10 cellular contexts compared by ENCODE assay signal in the genomic region with DNA sequence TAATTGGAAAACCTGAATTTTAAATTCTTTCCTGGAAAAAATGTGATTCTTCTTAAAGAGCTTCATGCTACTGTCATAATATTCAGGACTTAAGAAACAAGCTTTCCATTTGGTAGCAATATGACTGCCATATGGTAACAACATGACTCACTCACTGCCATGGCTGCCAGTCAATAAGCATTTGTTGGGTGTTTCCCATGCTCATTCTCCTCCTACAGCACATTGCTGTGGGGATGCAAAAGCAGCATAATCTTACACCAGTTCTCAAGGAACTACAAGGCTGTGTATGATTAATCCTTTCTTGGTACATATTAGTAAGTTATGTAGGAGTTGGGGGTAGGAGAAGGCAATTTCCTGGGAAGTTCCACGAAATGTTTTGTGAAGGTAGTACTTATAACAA.
DNase-seq lines count a peak whose midpoint lies in the region; ATAC-seq and TF ChIP-seq lines count a peak whose summit lies in the region.
"Had no signal": no experiment of that assay in that cellular context is flagged by ENCODE, and none has a peak within 500 bp of the region (broad histone marks: within the 10 kb centered on the region; RNA-seq: fewer than 3 reads in every experiment).

No MANE protein-coding gene starts in this region.

- H3K27ac ChIP-seq in suprapubic skin: no peak overlapping the region
- H3K27ac ChIP-seq: psoas muscle had no signal

- 67% methylated on average over 1 of the region's 1 CpG for WGBS in suprapubic skin

- ATAC-seq in GM21423 (IDR thresholded peaks at IDR 0.05; ENCODE audit: unreplicated experiment): peak; percentile 58
- peak; percentile 67 for ATAC-seq in esophagus mucosa
- no peak for ATAC-seq in GM18517 (IDR thresholded peaks at IDR 0.05; ENCODE audit: unreplicated experiment)
- ATAC-seq in HG03457 (IDR thresholded peaks at IDR 0.05; ENCODE audit: unreplicated experiment): no peak
- ATAC-seq: psoas muscle had no signal

- TF ChIP-seq EP300 in suprapubic skin (IDR thresholded peaks at IDR 0.05): no peak

- H3K9me3 ChIP-seq in MG63 (no peaks in the 10 kb centered on the region), suprapubic skin (no peaks in the 10 kb centered on the region)
- H3K9me3 ChIP-seq: psoas muscle had no signal

- peak; percentile 70 for DNase-seq in AG20443 (ENCODE audit: low spot score)
- DNase-seq in MG63: peak; percentile 60
- no peak for DNase-seq in activated T-cell treated with anti-CD3 and anti-CD28 coated beads for 4 hours
- no peak for DNase-seq in suprapubic skin (ENCODE audit: low spot score in 2 of 2)
- DNase-seq: NCI-H2029 treated with DMSO at 0.1 percent for 48 hours, psoas muscle had no signal

- TF ChIP-seq CTCF in suprapubic skin (IDR thresholded peaks at IDR 0.05): no peak

- no peak for TF ChIP-seq POLR2A in suprapubic skin (IDR thresholded peaks at IDR 0.05)

- H3K27me3 ChIP-seq in MG63 (no peaks in the 10 kb centered on the region), suprapubic skin (no peaks in the 10 kb centered on the region)

- H3K4me1 ChIP-seq in suprapubic skin: no peaks in the 10 kb centered on the region
- H3K4me1 ChIP-seq: psoas muscle had no signal

- H3K4me3 ChIP-seq in MG63 (no peak overlapping the region), suprapubic skin (no peak overlapping the region)
- H3K4me3 ChIP-seq: psoas muscle had no signal

- H3K36me3 ChIP-seq in MG63 (peaks cover 2% of the 10 kb centered on the region; the same call in 1 of the 2 replicates), suprapubic skin (peaks cover 9% of the 10 kb centered on the region)

Comparison
In these comparisons a context has a peak if more than half of its experiments do, and no peak if none do; other contexts are left out.
1. DNase-seq: peak in AG20443 (single experiment) and MG63 (single experiment); none in activated T-cell treated with anti-CD3 and anti-CD28 coated beads for 4 hours (single experiment) and suprapubic skin (0 of 2).
2. ATAC-seq: peak in GM21423 (single experiment) and esophagus mucosa (single experiment); none in GM18517 (single experiment) and HG03457 (single experiment).